In genomic region chr19:35718345-35719041, GRCh38 we compare ENCODE assay signal across 1 cellular context.
TF ChIP-seq lines count a peak whose summit lies in the region.

No MANE protein-coding gene starts in this region.

TF ChIP-seq in HepG2, 621 proteins besides CTCF, POLR2A, EP300 and RAD21 (continued from another document):
- TF ChIP-seq ZNF280D (CRISPR knock-in tag; IDR thresholded peaks at IDR 0.05) (0 out of 2 replicates have a peak, but pooled peaks have one; percentile 37), ZNF136 (CRISPR knock-in tag; IDR thresholded peaks at IDR 0.05; ENCODE audit: low read depth) (peak; percentile 57; the same call in 1 of the 2 replicates), ZNF264 (CRISPR knock-in tag; IDR thresholded peaks at IDR 0.05) (no peak), ZFY (CRISPR knock-in tag; IDR thresholded peaks at IDR 0.05) (peak; percentile 13; the same call in 1 of the 2 replicates), EED (CRISPR knock-in tag; IDR thresholded peaks at IDR 0.05) (0 out of 2 replicates have a peak, but pooled peaks have one; percentile 50), ZNF225 (CRISPR knock-in tag; IDR thresholded peaks at IDR 0.05) (peak; percentile 59; the same call in 1 of the 2 replicates), TOPORS (CRISPR knock-in tag; IDR thresholded peaks at IDR 0.05) (no peak), ZNF274 (CRISPR knock-in tag; IDR thresholded peaks at IDR 0.05) (0 out of 2 replicates have a peak, but pooled peaks have one; percentile 45), HMGXB4 (CRISPR knock-in tag; IDR thresholded peaks at IDR 0.05; ENCODE audit: borderline replicate concordance in 1 of 2, low read depth in 1 of 2) (no peak), ZFX (CRISPR knock-in tag; IDR thresholded peaks at IDR 0.05; ENCODE audit: low read depth) (peak; percentile 34; the same call in 1 of the 2 replicates), ARID4A (CRISPR knock-in tag; IDR thresholded peaks at IDR 0.05; ENCODE audit: borderline replicate concordance) (peak; percentile 68), GMEB1 (CRISPR knock-in tag; IDR thresholded peaks at IDR 0.05; ENCODE audit: borderline replicate concordance) (0 out of 2 replicates have a peak, but pooled peaks have one; percentile 8), AGO2 (optimal IDR thresholded peaks at IDR 0.05; ENCODE audit: low read depth, low read length) (peak; percentile 55)
